23 cellular contexts compared by ENCODE assay signal in genomic region chr16:71676236-71676635, GRCh38. TPM values are rescaled to one million over a fixed set of nuclear protein-coding genes. Genes with fewer than 3 reads are reported as not detected.
"Had no signal": no experiment of that assay in that cellular context is flagged by ENCODE, and none has a peak within 500 bp of the region (broad histone marks: within the 10 kb centered on the region; RNA-seq: fewer than 3 reads in every experiment).

No MANE protein-coding gene starts in this region.

- ATAC-seq: esophagus mucosa; gastrocnemius medialis; left lobe of liver; right lobe of liver; stimulated activated memory B cell treated with anti-CD40 and anti-IgM and Interleukin-4, amounts not matched to agents 10 μg/mL and 1 μg/mL and 100 μg/mL, for 72 hours; T-cell had no signal

- H3K4me3 Mint-ChIP-seq: mesothelial cell of epicardium; stimulated activated memory B cell treated with anti-CD40 and anti-IgM and Interleukin-4, amounts not matched to agents 10 μg/mL and 1 μg/mL and 100 μg/mL, for 72 hours; T-cell had no signal

- H3K27ac Mint-ChIP-seq: activated T-helper 2 cell treated with anti-CD3 and anti-CD28 coated beads, Interferon-gamma antibody, Interleukin-2, Interleukin-4, amounts not matched to agents 10 μg/mL and 5 μg/mL and 100 μg/mL, durations not matched to agents 14 hours and 24 hours and 36 hours; mesothelial cell of epicardium; stimulated activated memory B cell treated with anti-CD40 and anti-IgM and Interleukin-4, amounts not matched to agents 10 μg/mL and 1 μg/mL and 100 μg/mL, for 72 hours; T-cell had no signal

- DNase-seq: activated CD4-positive, alpha-beta T cell treated with anti-CD3 and anti-CD28 coated beads for 48 hours; activated CD4-positive, CD25-positive, alpha-beta regulatory T cell; activated naive CD4-positive, alpha-beta T cell treated with Interleukin-2 at 50 U/mL for 16 hours; aorta; cerebellar nuclear complex; cortex of kidney; effector CD4-positive, alpha-beta T cell; gastrocnemius medialis; head of caudate nucleus; kidney; ovary; right lobe of liver; SK-N-SH; stimulated activated CD4-positive, alpha-beta T cell treated with anti-CD3 and anti-CD28 coated beads, Interleukin-4, amount 100 ng/mL, for 24 hours; T-cell; T-helper 9 cell; tibial artery had no signal

- H3K9me3 Mint-ChIP-seq: activated T-helper 2 cell treated with anti-CD3 and anti-CD28 coated beads, Interferon-gamma antibody, Interleukin-2, Interleukin-4, amounts not matched to agents 10 μg/mL and 5 μg/mL and 100 μg/mL, durations not matched to agents 14 hours and 24 hours and 36 hours; mesothelial cell of epicardium; stimulated activated memory B cell treated with anti-CD40 and anti-IgM and Interleukin-4, amounts not matched to agents 10 μg/mL and 1 μg/mL and 100 μg/mL, for 72 hours; T-cell had no signal

- H3K27ac ChIP-seq: gastrocnemius medialis, ovary, right lobe of liver, tibial artery had no signal

- H3K27me3 Mint-ChIP-seq: stimulated activated memory B cell treated with anti-CD40 and anti-IgM and Interleukin-4, amounts not matched to agents 10 μg/mL and 1 μg/mL and 100 μg/mL, for 72 hours; T-cell had no signal

- H3K4me1 Mint-ChIP-seq: mesothelial cell of epicardium; stimulated activated memory B cell treated with anti-CD40 and anti-IgM and Interleukin-4, amounts not matched to agents 10 μg/mL and 1 μg/mL and 100 μg/mL, for 72 hours; T-cell had no signal

RNA-seq across cellular contexts. Expression of gene MARVELD3, which starts 50.3 kb away (rescaled TPM):
- total RNA-seq: activated T-helper 2 cell treated with anti-CD3 and anti-CD28 coated beads, Interferon-gamma antibody, Interleukin-2, Interleukin-4, amounts not matched to agents 10 μg/mL and 5 μg/mL and 100 μg/mL, durations not matched to agents 14 hours and 24 hours and 36 hours; aorta; subcutaneous adipose tissue had no signal
